8 cellular contexts compared by ENCODE assay signal in genomic region chr20:1893721-1894470, GRCh38. TPM values are rescaled to one million over a fixed set of nuclear protein-coding genes. Genes with fewer than 3 reads are reported as not detected.
DNase-seq lines count a peak whose midpoint lies in the region; ATAC-seq and TF ChIP-seq lines count a peak whose summit lies in the region.

No MANE protein-coding gene starts in this region.

- DNase-seq in activated B cell treated with CpG ODN at 0.5 μM for 24 hours (no peak), hepatocyte (ENCODE audit: low spot score) (no peak), NCI-H524 treated with DMSO at 0.1 percent for 48 hours (lab: John Stamatoyannopoulos, UW) (no peak), occipital lobe (lab: John Stamatoyannopoulos, UW) (no peak)
- DNase-seq in activated CD4-positive, alpha-beta memory T cell treated with anti-CD3 and anti-CD28 coated beads, Interleukin-2, amount 10 ng/mL, durations not matched to agents 7 days and 5 days, result no peak

- H3K36me3 ChIP-seq in HEK293 (ENCODE audit: control insufficient read depth in 2 of 2, insufficient read depth in 1 of 2, low read length in 2 of 2) (no peaks in the 10 kb centered on the region), hepatocyte (replicated peaks; ENCODE audit: insufficient read depth, low read depth) (no peaks in the 10 kb centered on the region), skeletal muscle satellite cell (ENCODE audit: insufficient read depth, low read length) (peaks cover 7% of the 10 kb centered on the region)

- intact Hi-C loops in activated B cell treated with CpG ODN at 0.5 μM for 24 hours (cut with micrococcal nuclease), result loop anchor here (1.0 kb wide), 1 partner anchor 23 kb away; no protein-coding TSS in a partner anchor

- no peaks in the 10 kb centered on the region for H3K9me2 ChIP-seq in hepatocyte (replicated peaks; ENCODE audit: insufficient read depth)

- peak overlapping the region; percentile 63 for H3K27ac Mint-ChIP-seq in activated B cell treated with CpG ODN at 0.5 μM for 24 hours
- no peak overlapping the region for H3K27ac Mint-ChIP-seq in activated CD4-positive, alpha-beta memory T cell treated with anti-CD3 and anti-CD28 coated beads, Interleukin-2, amount 10 ng/mL, durations not matched to agents 7 days and 5 days

- H4K20me1 ChIP-seq in hepatocyte (ENCODE audit: insufficient read depth, poor library complexity, severe bottlenecking), result no peaks in the 10 kb centered on the region

- H3K4me2 ChIP-seq in hepatocyte (peak overlapping the region; percentile 98), skeletal muscle satellite cell (ENCODE audit: low read length) (peak overlapping the region; percentile 99)

- peak overlapping the region; percentile 90 for H2AFZ ChIP-seq in hepatocyte

- no peak for ATAC-seq in activated B cell treated with CpG ODN at 0.5 μM for 24 hours (ENCODE audit: low read depth)
- no peak for ATAC-seq in GM18909 (IDR thresholded peaks at IDR 0.05; ENCODE audit: poor library complexity, unreplicated experiment)

- H3K79me2 ChIP-seq in hepatocyte, result peaks cover 16% of the 10 kb centered on the region

- H3K4me3 Mint-ChIP-seq in activated B cell treated with CpG ODN at 0.5 μM for 24 hours, result peak overlapping the region; percentile 82
- H3K4me3 Mint-ChIP-seq in activated CD4-positive, alpha-beta memory T cell treated with anti-CD3 and anti-CD28 coated beads, Interleukin-2, amount 10 ng/mL, durations not matched to agents 7 days and 5 days, result no peak overlapping the region

- H3K4me1 Mint-ChIP-seq in activated B cell treated with CpG ODN at 0.5 μM for 24 hours, result peaks cover 46% of the 10 kb centered on the region
- peaks cover 1% of the 10 kb centered on the region for H3K4me1 Mint-ChIP-seq in activated CD4-positive, alpha-beta memory T cell treated with anti-CD3 and anti-CD28 coated beads, Interleukin-2, amount 10 ng/mL, durations not matched to agents 7 days and 5 days

- peak overlapping the region; percentile 56 for H3K4me3 ChIP-seq in HEK293 (ENCODE audit: low read depth, low read length)
- H3K4me3 ChIP-seq in hepatocyte, result peak overlapping the region; percentile 82
- H3K4me3 ChIP-seq in skeletal muscle satellite cell (ENCODE audit: low read length), result peak overlapping the region; percentile 85

- no peaks in the 10 kb centered on the region for H3K27me3 Mint-ChIP-seq in activated B cell treated with CpG ODN at 0.5 μM for 24 hours
- peaks cover 55% of the 10 kb centered on the region for H3K27me3 Mint-ChIP-seq in activated CD4-positive, alpha-beta memory T cell treated with anti-CD3 and anti-CD28 coated beads, Interleukin-2, amount 10 ng/mL, durations not matched to agents 7 days and 5 days

- TF ChIP-seq CTCF in HEK293 (tag by site-specific recombination; IDR thresholded peaks at IDR 0.05) (no peak), activated B cell treated with CpG ODN at 0.5 μM for 24 hours (IDR thresholded peaks at IDR 0.05) (no peak), hepatocyte (IDR thresholded peaks at IDR 0.05; ENCODE audit: poor library complexity) (no peak)

- H3K4me1 ChIP-seq in HEK293 (ENCODE audit: control insufficient read depth, insufficient read depth, low read length) (peaks cover 16% of the 10 kb centered on the region), hepatocyte (ENCODE audit: insufficient read depth) (peaks cover 18% of the 10 kb centered on the region), skeletal muscle satellite cell (ENCODE audit: control insufficient read depth, insufficient read depth, low read length) (peaks cover 39% of the 10 kb centered on the region)

- peak overlapping the region; percentile 96 for H3K9ac ChIP-seq in skeletal muscle satellite cell (ENCODE audit: low read depth, low read length)

- H3K27me3 ChIP-seq in hepatocyte (no peaks in the 10 kb centered on the region), skeletal muscle satellite cell (ENCODE audit: control insufficient read depth, insufficient read depth, low read length) (no peaks in the 10 kb centered on the region)

- no peaks in the 10 kb centered on the region for H3K36me3 Mint-ChIP-seq in activated B cell treated with CpG ODN at 0.5 μM for 24 hours (ENCODE audit: low read depth)
- no peaks in the 10 kb centered on the region for H3K36me3 Mint-ChIP-seq in activated CD4-positive, alpha-beta memory T cell treated with anti-CD3 and anti-CD28 coated beads, Interleukin-2, amount 10 ng/mL, durations not matched to agents 7 days and 5 days (ENCODE audit: low read depth)

- POLR2A ChIA-PET in HEK293 (lab: Yijun Ruan, JAX), result interaction anchor here (0.7 kb wide), 1 partner anchor 296 kb away, joined by 3 read pairs; no protein-coding TSS in a partner anchor
- POLR2A ChIA-PET in activated B cell treated with CpG ODN at 0.5 μM for 24 hours (lab: Charles Lee), result interaction anchor here (0.6 to 1.3 kb wide), 3 partner anchors 23 to 46 kb away, joined by 3 read pairs; no protein-coding TSS in a partner anchor
- POLR2A ChIA-PET in activated CD4-positive, alpha-beta memory T cell treated with anti-CD3 and anti-CD28 coated beads, Interleukin-2, amount 10 ng/mL, durations not matched to agents 7 days and 5 days (lab: Charles Lee), result no interaction called here

- H3K27ac ChIP-seq in HEK293 (ENCODE audit: extremely low read depth, low read depth, low read length) (peak overlapping the region; percentile 79; the same call in 1 of the 2 replicates), hepatocyte (peak overlapping the region; percentile 95)

- no peaks in the 10 kb centered on the region for H3K9me3 Mint-ChIP-seq in activated B cell treated with CpG ODN at 0.5 μM for 24 hours
- H3K9me3 Mint-ChIP-seq in activated CD4-positive, alpha-beta memory T cell treated with anti-CD3 and anti-CD28 coated beads, Interleukin-2, amount 10 ng/mL, durations not matched to agents 7 days and 5 days, result no peaks in the 10 kb centered on the region

- 19% methylated on average over 41 of the region's 54 CpGs for WGBS in hepatocyte (ENCODE audit: low lambda C conversion rate, missing lambda C conversion rate)

- H3K9me3 ChIP-seq in HEK293 (ENCODE audit: control insufficient read depth, insufficient read depth, low read depth, low read length) (no peaks in the 10 kb centered on the region), hepatocyte (ENCODE audit: low read depth) (no peaks in the 10 kb centered on the region), skeletal muscle satellite cell (replicated peaks; ENCODE audit: low read length) (no peaks in the 10 kb centered on the region)

- CTCF ChIA-PET in HEK293 (lab: Yijun Ruan, JAX), result no interaction called here
- CTCF ChIA-PET in activated B cell treated with CpG ODN at 0.5 μM for 24 hours (lab: Charles Lee), result interaction anchor here (0.8 kb wide), 1 partner anchor 92 kb away, joined by 5 read pairs; no protein-coding TSS in a partner anchor
- CTCF ChIA-PET in activated CD4-positive, alpha-beta memory T cell treated with anti-CD3 and anti-CD28 coated beads, Interleukin-2, amount 10 ng/mL, durations not matched to agents 7 days and 5 days (lab: Charles Lee), result no interaction called here

TF ChIP-seq in HEK293, 187 proteins besides CTCF, POLR2A, EP300 and RAD21:
- TF ChIP-seq ZFHX2 (tag by site-specific recombination; conservative IDR thresholded peaks at IDR 0.05) (peak; percentile 56), GLIS1 (tag by site-specific recombination; IDR thresholded peaks at IDR 0.05) (0 out of 2 replicates have a peak, but pooled peaks have one; percentile 5), ZNF677 (tag by site-specific recombination; IDR thresholded peaks at IDR 0.05) (no peak), ZNF335 (tag by site-specific recombination; conservative IDR thresholded peaks at IDR 0.05) (peak; percentile 44), ZNF670 (tag by site-specific recombination; IDR thresholded peaks at IDR 0.05; ENCODE audit: low read depth) (no peak), ZBTB20 (tag by site-specific recombination; IDR thresholded peaks at IDR 0.05) (peak; percentile 40; the same call in 1 of the 2 replicates)

RNA-seq across cellular contexts. Expression of gene SIRPA, which starts 1.3 kb away (rescaled TPM):
- total RNA-seq in activated B cell treated with CpG ODN at 0.5 μM for 24 hours, result 10.1 and 10.2 TPM in 2 replicates
- total RNA-seq in hepatocyte, result 14.0 and 16.0 TPM in 2 replicates
- 14.4 and 18.6 TPM in 2 replicates for polyA plus RNA-seq in hepatocyte
- 4.6 and 5.1 TPM in 2 replicates for total RNA-seq in skeletal muscle satellite cell (2012; rRNA removed)
- not detected for total RNA-seq in activated CD4-positive, alpha-beta memory T cell treated with anti-CD3 and anti-CD28 coated beads, Interleukin-2, amount 10 ng/mL, durations not matched to agents 7 days and 5 days
- total RNA-seq in occipital lobe, result 3.9 TPM
